Comparison of ENCODE assay signal across 12 cellular contexts in genomic region chr5:125175348-125176004, GRCh38.
"Had no signal": no experiment of that assay in that cellular context is flagged by ENCODE, and none has a peak within 500 bp of the region (broad histone marks: within the 10 kb centered on the region; RNA-seq: fewer than 3 reads in every experiment).

No MANE protein-coding gene starts in this region.

- H3K27me3 ChIP-seq: brain microvascular endothelial cell, esophagus muscularis mucosa, foreskin keratinocyte had no signal

- ATAC-seq: foreskin keratinocyte; stimulated activated effector memory CD8-positive, alpha-beta T cell treated with anti-CD3 and anti-CD28 coated beads, Interleukin-12 subunit alpha, Interleukin-12 subunit beta, amount 100 ng/mL, for 72 hours had no signal

- H3K4me1 ChIP-seq: esophagus muscularis mucosa, foreskin keratinocyte had no signal

- H3K4me3 ChIP-seq: esophagus muscularis mucosa, lung had no signal

- DNase-seq: activated CD4-positive, alpha-beta T cell treated with anti-CD3 and anti-CD28 coated beads, Interleukin-2, amount 50 U/mL, for 1 hour; activated CD8-positive, alpha-beta memory T cell treated with anti-CD3 and anti-CD28 coated beads for 24 hours; activated naive CD4-positive, alpha-beta T cell; activated naive CD8-positive, alpha-beta T cell treated with anti-CD3 and anti-CD28 coated beads, Interleukin-2, amount 10 ng/mL, durations not matched to agents 7 days and 5 days; brain microvascular endothelial cell; foreskin keratinocyte; retina; T-helper 2 cell had no signal

- H3K9ac ChIP-seq: parathyroid adenoma had no signal

- H3K27ac ChIP-seq: brain microvascular endothelial cell, esophagus muscularis mucosa, foreskin keratinocyte, parathyroid adenoma had no signal

- H3K36me3 ChIP-seq: brain microvascular endothelial cell, esophagus muscularis mucosa had no signal

- H3K9me3 ChIP-seq: esophagus muscularis mucosa had no signal
